In the genomic region with DNA sequence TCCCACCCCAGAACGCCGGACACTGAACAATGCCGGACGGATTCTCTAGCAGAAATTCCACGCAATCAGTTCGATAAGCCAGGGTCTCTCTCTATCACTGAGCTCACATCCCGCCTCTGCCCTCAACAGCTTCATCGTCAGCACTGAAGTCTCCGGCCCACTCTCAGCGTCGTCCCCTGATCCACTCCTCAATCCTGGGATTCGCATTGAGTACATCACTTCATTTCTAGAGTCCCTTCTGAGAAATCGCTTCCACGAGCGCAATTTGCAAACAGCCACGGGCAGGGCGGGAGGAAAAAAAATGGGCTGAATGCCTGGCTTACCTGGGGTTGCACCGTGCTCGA, we compare ENCODE assay signal across 8 cellular contexts. TPM values are rescaled to one million over a fixed set of nuclear protein-coding genes. Genes with fewer than 3 reads are reported as not detected.
DNase-seq lines count a peak whose midpoint lies in the region; TF ChIP-seq lines count a peak whose summit lies in the region.

No MANE protein-coding gene starts in this region.

- WGBS in testis, 2 donors: 0% methylated on average over 19 of the region's 19 CpGs

- H3K27me3 ChIP-seq in HAP-1 (ENCODE audit: low read depth): no peaks in the 10 kb centered on the region
- H3K27me3 ChIP-seq in testis: no peaks in the 10 kb centered on the region

- peaks cover 12% of the 10 kb centered on the region for H3K4me1 ChIP-seq in HAP-1
- H3K4me1 ChIP-seq in testis: peaks cover 14% of the 10 kb centered on the region

- H3K27ac ChIP-seq in cingulate gyrus (ENCODE audit: low read depth, low read length) (peak overlapping the region; percentile 74), testis (peak overlapping the region; percentile 97 to 99)

- peak overlapping the region; percentile 93 for H3K4me3 ChIP-seq in HAP-1
- peak overlapping the region; percentile 96 to 98 for H3K4me3 ChIP-seq in testis

- TF ChIP-seq POLR2A in testis (IDR thresholded peaks at IDR 0.05): no peak

- H3K9me3 ChIP-seq in HAP-1 (no peaks in the 10 kb centered on the region; the same call in 1 of the 2 replicates), testis (no peaks in the 10 kb centered on the region)

- intact Hi-C loops in testis (cut with DNase I; ENCODE audit: low total_unique reads): no loop called here

- TF ChIP-seq CTCF in testis (IDR thresholded peaks at IDR 0.05): no peak

- peaks cover 15% of the 10 kb centered on the region for H3K36me3 ChIP-seq in HAP-1 (replicated peaks)
- no peaks in the 10 kb centered on the region for H3K36me3 ChIP-seq in testis (ENCODE audit: low read depth, missing control alignments)

- in situ Hi-C loops in HAP-1 (cut with MboI; ENCODE audit: low sequenced_read_pairs): no loop called here

- peak; percentile 3 for DNase-seq in NCI-H510A treated with DMSO at 0.1 percent for 48 hours (lab: John Stamatoyannopoulos, UW)
- no peak for DNase-seq in NCI-H510A (lab: John Stamatoyannopoulos, UW)
- DNase-seq in HAP-1 (ENCODE audit: low spot score in 2 of 2): no peak
- DNase-seq in NCI-H526 treated with DMSO at 0.1 percent for 48 hours (lab: John Stamatoyannopoulos, UW): peak; percentile 30
- peak; percentile 37 for DNase-seq in medulla oblongata (ENCODE audit: extremely low spot score)
- peak; percentile 49 for DNase-seq in testis
- no peak for DNase-seq in iPS-NIHi11 (ENCODE audit: low spot score)

RNA-seq across cellular contexts. Expression of a gene that starts 0.4 kb away (rescaled TPM):
- 100 to 1,000 TPM in 1 of 2 donors, 10 to 100 TPM in 1; 91.7 to 103 TPM for total RNA-seq in testis
- 93.3 TPM for polyA plus RNA-seq in testis (ENCODE audit: insufficient read depth, low read depth, low replicate concordance)

RNA-seq across cellular contexts. Expression of a gene that starts 1.3 kb away (rescaled TPM):
- total RNA-seq in testis: 10 to 100 TPM; 16.0 to 16.1 TPM
- 10.0 TPM for polyA plus RNA-seq in testis (ENCODE audit: insufficient read depth, low read depth, low replicate concordance)

RNA-seq across cellular contexts. Expression of a gene that starts 53.5 kb away (rescaled TPM):
- total RNA-seq in testis: 10 to 100 TPM; 13.8 to 17.6 TPM
- polyA plus RNA-seq in testis (ENCODE audit: insufficient read depth, low read depth, low replicate concordance): 1.1 TPM

Comparison
In these comparisons a context has a peak if more than half of its experiments do, and no peak if none do; other contexts are left out.
1. DNase-seq: peak in NCI-H510A treated with DMSO at 0.1 percent for 48 hours (single experiment), NCI-H526 treated with DMSO at 0.1 percent for 48 hours (single experiment), medulla oblongata (single experiment) and testis (single experiment); none in NCI-H510A (single experiment), HAP-1 (0 of 2) and iPS-NIHi11 (single experiment).